8 cellular contexts compared by ENCODE assay signal in the genomic region with DNA sequence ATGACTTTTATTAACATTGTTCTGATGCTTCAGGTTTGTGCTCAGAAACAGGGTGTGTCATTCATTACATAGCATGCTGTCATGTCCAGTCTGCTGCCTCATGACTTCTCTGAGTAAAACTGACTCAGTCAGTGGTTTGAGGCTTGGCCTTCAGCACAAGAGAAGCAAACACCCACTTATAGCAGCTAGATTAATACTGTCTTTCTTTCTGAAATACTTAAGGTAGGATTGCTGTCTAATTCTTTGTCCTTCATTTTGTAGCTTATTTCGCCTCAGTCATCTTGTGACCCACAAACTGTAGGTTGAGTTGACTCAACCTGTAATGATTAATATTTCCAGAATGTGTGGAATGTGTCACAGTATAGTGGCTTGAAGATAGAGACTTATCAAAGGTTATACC. TPM values are rescaled to one million over a fixed set of nuclear protein-coding genes. Genes with fewer than 3 reads are reported as not detected.
DNase-seq lines count a peak whose midpoint lies in the region; ATAC-seq and TF ChIP-seq lines count a peak whose summit lies in the region.

No MANE protein-coding gene starts in this region.

- intact Hi-C loops in right lobe of liver (cut with DNase I) = no loop called here

- H3K4me3 ChIP-seq in astrocyte of the cerebellum (ENCODE audit: low read depth, low read length) (no peak overlapping the region), right lobe of liver (no peak overlapping the region)

- no peak overlapping the region for H3K27ac ChIP-seq in right lobe of liver

- no peaks in the 10 kb centered on the region for H3K4me1 ChIP-seq in right lobe of liver

- TF ChIP-seq POLR2A in right lobe of liver (IDR thresholded peaks at IDR 0.05) = no peak

- no peaks in the 10 kb centered on the region for H3K9me3 ChIP-seq in right lobe of liver

- DNase-seq in COLO829 (ENCODE audit: low spot score) (peak; percentile 65), astrocyte of the cerebellum (ENCODE audit: low read depth) (peak; percentile 64), right lobe of liver (no peak), NCI-H748 treated with DMSO at 0.1 percent for 48 hours (lab: John Stamatoyannopoulos, UW) (no peak), 8988T (no peak)
- DNase-seq in activated T-cell treated with anti-CD3 and anti-CD28 coated beads, Interleukin-2, amount 50 U/mL, for 48 hours = no peak

- 64% methylated on average over 1 of the region's 1 CpG for WGBS in right lobe of liver (ENCODE audit: insufficient coverage, low coverage, low lambda C conversion rate, missing lambda C conversion rate)

- TF ChIP-seq CTCF in astrocyte of the cerebellum (IDR thresholded peaks at IDR 0.05; ENCODE audit: low read depth, low read length, missing control alignments) (no peak), right lobe of liver (IDR thresholded peaks at IDR 0.05) (no peak)

- no peaks in the 10 kb centered on the region for H3K27me3 ChIP-seq in right lobe of liver

- in situ Hi-C loops in astrocyte of the cerebellum (cut with HindIII; ENCODE audit: low sequenced_read_pairs) = no loop called here

- peak; percentile 50 for ATAC-seq in HG03354 (IDR thresholded peaks at IDR 0.05; ENCODE audit: poor library complexity, severe bottlenecking, unreplicated experiment)
- ATAC-seq in right lobe of liver = peak; percentile 35 to 93 (median 48)
- no peak for ATAC-seq in GM21737 (IDR thresholded peaks at IDR 0.05; ENCODE audit: unreplicated experiment)

- H3K36me3 ChIP-seq in right lobe of liver = no peaks in the 10 kb centered on the region

RNA-seq across cellular contexts. Expression of gene RASAL2, which starts 32.9 kb away (rescaled TPM):
- 1 to 10 TPM; 3.6 to 6.0 (median 5.2) TPM for total RNA-seq in right lobe of liver

Comparison
In these comparisons a context has a peak if more than half of its experiments do, and no peak if none do; other contexts are left out.
1. DNase-seq: peak in COLO829 (single experiment) and astrocyte of the cerebellum (single experiment); none in right lobe of liver (0 of 3), activated T-cell treated with anti-CD3 and anti-CD28 coated beads, Interleukin-2, amount 50 U/mL, for 48 hours (0 of 2), NCI-H748 treated with DMSO at 0.1 percent for 48 hours (single experiment) and 8988T (single experiment).